In genomic region chr12:120438495-120439198, GRCh38 we compare ENCODE assay signal across 8 cellular contexts. TPM values are rescaled to one million over a fixed set of nuclear protein-coding genes. Genes with fewer than 3 reads are reported as not detected.
DNase-seq lines count a peak whose midpoint lies in the region; ATAC-seq and TF ChIP-seq lines count a peak whose summit lies in the region.

No MANE protein-coding gene starts in this region.

- H3K27ac Mint-ChIP-seq in mesothelial cell of epicardium: peak overlapping the region; percentile 83

- peak overlapping the region; percentile 92 for H3K4me2 ChIP-seq in BLaER1
- H3K4me2 ChIP-seq in mammary epithelial cell (ENCODE audit: insufficient read depth, low read depth, low read length): peak overlapping the region; percentile 88

- H3K4me1 Mint-ChIP-seq in mesothelial cell of epicardium: peaks cover 19% of the 10 kb centered on the region

- no peaks in the 10 kb centered on the region for H3K27me3 ChIP-seq in BLaER1
- H3K27me3 ChIP-seq in mammary epithelial cell (ENCODE audit: insufficient read depth, low read length): no peaks in the 10 kb centered on the region

- CTCF ChIA-PET in mammary epithelial cell (lab: Charles Lee; ENCODE audit: low non-redundant PET): interaction anchor here (0.6 to 0.7 kb wide), 2 partner anchors 39 to 173 kb away, joined by 3 to 5 read pairs; no protein-coding TSS in a partner anchor
- CTCF ChIA-PET in HEK293T (lab: Yijun Ruan, JAX): interaction anchor here (0.5 to 1.0 kb wide), 3 partner anchors 25 to 84 kb away, joined by 3 to 6 read pairs (median 4); no protein-coding TSS in a partner anchor

- WGBS in mammary epithelial cell (ENCODE audit: low coverage, missing lambda C conversion rate): 18% methylated on average over 16 of the region's 17 CpGs

- H3K4me3 ChIP-seq in BLaER1 (peak overlapping the region; percentile 76), mammary epithelial cell (replicated peaks in 1 of 3; ENCODE audit: insufficient read depth in 1 of 3, low read depth in 2 of 3, low read length in 3 of 3) (peak overlapping the region; percentile 47 to 99 (median 82))

- no peaks in the 10 kb centered on the region for H3K9me3 Mint-ChIP-seq in mesothelial cell of epicardium

- H3K9ac ChIP-seq in BLaER1 (peak overlapping the region; percentile 87), mammary epithelial cell (ENCODE audit: insufficient read depth, low read length) (peak overlapping the region; percentile 77)

- H3K27ac ChIP-seq in BLaER1: peak overlapping the region; percentile 79
- H3K27ac ChIP-seq in mammary epithelial cell (ENCODE audit: insufficient read depth, low read depth, low read length): peak overlapping the region; percentile 61

- POLR2A ChIA-PET in HEK293T (lab: Yijun Ruan, JAX): interaction anchor here (0.9 to 2.3 kb wide), 7 partner anchors 28 to 147 kb away, joined by 3 to 12 read pairs (median 3); partner anchors contain the start of gene RNU4-2

- in situ Hi-C loops in mammary epithelial cell (cut with MboI; ENCODE audit: low sequenced_read_pairs in 2 of 2): no loop called here

- intact Hi-C loops in mammary epithelial cell (cut with micrococcal nuclease): loop anchor here (1.0 to 5.0 kb wide), 4 partner anchors 28 to 211 kb away; partner anchors contain the start of gene POP5

- TF ChIP-seq CTCF in mammary epithelial cell (conservative IDR thresholded peaks at IDR 0.05 in 1 of 2, IDR thresholded peaks at IDR 0.05 in 1 of 2; ENCODE audit: extremely low read depth in 1 of 2, insufficient read depth in 1 of 2, low read depth in 1 of 2, low read length in 2 of 2) (no peak), mesothelial cell of epicardium (IDR thresholded peaks at IDR 0.05; ENCODE audit: unreplicated experiment) (no peak)

- no peaks in the 10 kb centered on the region for H3K9me3 ChIP-seq in BLaER1
- H3K9me3 ChIP-seq in mammary epithelial cell (replicated peaks; ENCODE audit: insufficient read depth, low read length): no peaks in the 10 kb centered on the region

- dilution Hi-C loops in mammary epithelial cell (cut with HindIII; ENCODE audit: low sequenced_read_pairs): loop anchor here (5.0 kb wide), 1 partner anchor 66 kb away; no protein-coding TSS in a partner anchor

- no peak for DNase-seq in mammary epithelial cell
- no peak for DNase-seq in mesothelial cell of epicardium (ENCODE audit: low spot score in 2 of 2, unreplicated experiment in 2 of 2)
- no peak for DNase-seq in COLO829 (ENCODE audit: low spot score)
- no peak for DNase-seq in HEK293T (ENCODE audit: extremely low spot score)
- DNase-seq in activated CD4-positive, alpha-beta T cell treated with anti-CD3 and anti-CD28 coated beads, Interleukin-2, amount 50 U/mL, for 4 hours: no peak
- DNase-seq in NCI-H774 (lab: John Stamatoyannopoulos, UW): no peak

- no peaks in the 10 kb centered on the region for H3K27me3 Mint-ChIP-seq in mesothelial cell of epicardium (ENCODE audit: low read depth)

- H4K20me1 ChIP-seq in BLaER1: peaks cover 44% of the 10 kb centered on the region
- H4K20me1 ChIP-seq in mammary epithelial cell (ENCODE audit: insufficient read depth, low read length): no peaks in the 10 kb centered on the region

- H2AFZ ChIP-seq in mammary epithelial cell (ENCODE audit: low read depth, low read length): peak overlapping the region; percentile 74

- H3K79me2 ChIP-seq in mammary epithelial cell (ENCODE audit: insufficient read depth, low read length): peaks cover 49% of the 10 kb centered on the region

- peaks cover 37% of the 10 kb centered on the region for H3K36me3 ChIP-seq in BLaER1
- H3K36me3 ChIP-seq in mammary epithelial cell (ENCODE audit: insufficient read depth, low read length): peaks cover 1% of the 10 kb centered on the region

- TSS peak; percentile 66 for BruUV-seq in mammary epithelial cell (replicated peaks; lab: Mats Ljungman, UMichigan)

- peaks cover 22% of the 10 kb centered on the region for H3K4me1 ChIP-seq in BLaER1
- H3K4me1 ChIP-seq in mammary epithelial cell (ENCODE audit: insufficient read depth, low read length): peaks cover 14% of the 10 kb centered on the region

- peak; percentile 10 for ATAC-seq in HG03432 (IDR thresholded peaks at IDR 0.05; ENCODE audit: unreplicated experiment)

- peak overlapping the region; percentile 92 for H3K4me3 Mint-ChIP-seq in mesothelial cell of epicardium

- peaks cover 2% of the 10 kb centered on the region for H3K36me3 Mint-ChIP-seq in mesothelial cell of epicardium

TF ChIP-seq in HEK293T, 16 proteins besides CTCF, POLR2A, EP300 and RAD21:
- TF ChIP-seq ZNF384 (IDR thresholded peaks at IDR 0.05): no peak; the same call in 1 of the 2 replicates
- TF ChIP-seq SP1 (IDR thresholded peaks at IDR 0.05): no peak
- TF ChIP-seq BHLHE40 (IDR thresholded peaks at IDR 0.05; ENCODE audit: borderline replicate concordance): no peak
- no peak for TF ChIP-seq TARDBP (IDR thresholded peaks at IDR 0.05)
- TF ChIP-seq HDGF (IDR thresholded peaks at IDR 0.05; ENCODE audit: borderline replicate concordance): no peak
- no peak for TF ChIP-seq PKNOX1 (IDR thresholded peaks at IDR 0.05)
- TF ChIP-seq LEF1 (IDR thresholded peaks at IDR 0.05; ENCODE audit: borderline replicate concordance): no peak
- no peak for TF ChIP-seq FOXK2 (IDR thresholded peaks at IDR 0.05)
- TF ChIP-seq FOXM1 (IDR thresholded peaks at IDR 0.05; ENCODE audit: borderline replicate concordance): no peak
- no peak for TF ChIP-seq ELF4 (IDR thresholded peaks at IDR 0.05)
- TF ChIP-seq ARNT (IDR thresholded peaks at IDR 0.05): no peak
- TF ChIP-seq L3MBTL2 (conservative IDR thresholded peaks at IDR 0.05): no peak
- TF ChIP-seq FOXA1 (IDR thresholded peaks at IDR 0.05): no peak
- TF ChIP-seq NFRKB (IDR thresholded peaks at IDR 0.05): no peak
- no peak for TF ChIP-seq CTBP1 (IDR thresholded peaks at IDR 0.05; ENCODE audit: borderline replicate concordance)
- no peak for TF ChIP-seq SUZ12 (IDR thresholded peaks at IDR 0.05)

RNA-seq across cellular contexts. Expression of gene COX6A1, which starts 0.7 kb away (rescaled TPM):
- total RNA-seq in mammary epithelial cell (100 to 1,000 TPM; 306 to 422 TPM), mesothelial cell of epicardium (229 to 242 TPM (median 230 TPM) in 3 replicates)
- polyA plus RNA-seq in mammary epithelial cell: 907 TPM
- 152 TPM for polyA minus RNA-seq in mammary epithelial cell

RNA-seq across cellular contexts. Expression of gene TRIAP1, which starts 7.5 kb away (rescaled TPM):
- total RNA-seq in mammary epithelial cell (10 to 100 TPM; 27.8 to 41.6 TPM), mesothelial cell of epicardium (22.3 to 25.3 TPM (median 23.5 TPM) in 3 replicates)
- 42.7 TPM for polyA plus RNA-seq in mammary epithelial cell
- 24.9 TPM for polyA minus RNA-seq in mammary epithelial cell

RNA-seq across cellular contexts. Expression of gene GATC, which starts 7.6 kb away (rescaled TPM):
- total RNA-seq in mammary epithelial cell (10 to 100 TPM; 19.5 to 32.9 TPM), mesothelial cell of epicardium (27.5 to 30.8 TPM (median 29.7 TPM) in 3 replicates)
- 13.2 TPM for polyA plus RNA-seq in mammary epithelial cell
- polyA minus RNA-seq in mammary epithelial cell: 32.4 TPM

RNA-seq across cellular contexts. Expression of gene SRSF9, which starts 30.9 kb away (rescaled TPM):
- total RNA-seq in mammary epithelial cell (100 to 1,000 TPM in 1 of 2 donors, 10 to 100 TPM in 1; 84.7 to 205 TPM), mesothelial cell of epicardium (197 to 203 TPM (median 199 TPM) in 3 replicates)
- polyA plus RNA-seq in mammary epithelial cell: 143 TPM
- 72.0 TPM for polyA minus RNA-seq in mammary epithelial cell

RNA-seq across cellular contexts. Expression of gene DYNLL1, which starts 57.3 kb away (rescaled TPM):
- 100 to 1,000 TPM; 210 to 390 TPM for total RNA-seq in mammary epithelial cell
- 723 TPM for polyA plus RNA-seq in mammary epithelial cell
- 177 TPM for polyA minus RNA-seq in mammary epithelial cell
- 249 to 260 TPM (median 258 TPM) in 3 replicates for total RNA-seq in mesothelial cell of epicardium
